Comparison of ENCODE assay signal across 1 cellular context in the genomic region with DNA sequence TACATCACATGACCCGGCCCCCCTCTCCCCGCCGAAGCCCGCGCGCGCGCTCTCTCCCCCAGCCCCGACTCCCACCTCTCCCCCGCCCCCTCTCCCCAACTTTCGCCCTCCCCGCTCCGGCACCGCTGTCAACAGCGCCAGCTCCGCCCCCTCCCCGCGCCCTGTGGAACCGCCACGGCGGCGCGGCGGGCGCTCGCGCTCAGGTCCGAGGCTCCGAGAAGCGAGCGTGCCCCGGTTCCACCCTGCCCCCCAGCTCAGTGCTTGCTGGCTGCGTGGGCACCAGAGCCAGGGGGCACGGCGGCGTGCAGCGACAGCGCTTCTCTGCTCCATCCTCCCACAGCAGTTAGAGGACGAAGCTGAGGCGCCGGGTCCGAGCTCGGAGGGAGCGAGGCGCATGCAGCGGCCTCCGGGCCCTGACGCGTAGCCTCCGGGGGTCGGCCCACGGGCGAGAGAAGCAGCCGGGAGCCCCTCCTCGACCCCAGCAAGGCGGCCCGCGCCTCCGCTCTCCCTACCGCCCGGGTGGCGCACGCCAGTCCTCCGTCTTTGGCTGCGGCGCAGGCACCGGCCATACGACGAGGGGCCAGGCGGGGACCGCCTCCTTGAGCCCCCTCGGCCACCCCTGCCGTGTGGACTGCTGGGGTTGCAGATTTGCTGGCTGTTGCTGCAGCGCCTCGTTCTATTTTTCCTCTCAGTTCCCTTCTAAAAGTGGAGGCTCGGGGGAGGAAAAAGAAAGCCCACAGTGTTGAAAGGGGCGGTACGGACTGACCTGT.
TF ChIP-seq lines count a peak whose summit lies in the region.

No MANE protein-coding gene starts in this region.

TF ChIP-seq in K562, 482 proteins besides CTCF, POLR2A, EP300 and RAD21 (continued from another document and continues in another):
- TF ChIP-seq NR0B1 (IDR thresholded peaks at IDR 0.05; ENCODE audit: partially characterized antibody): no peak
- no peak for TF ChIP-seq PREB (CRISPR knock-in tag; IDR thresholded peaks at IDR 0.05)
- no peak for TF ChIP-seq NFXL1 (CRISPR knock-in tag; IDR thresholded peaks at IDR 0.05)
- TF ChIP-seq RBBP5 (IDR thresholded peaks at IDR 0.05; ENCODE audit: borderline replicate concordance, insufficient read depth, low read length, poor library complexity, severe bottlenecking): peak; percentile 80
- no peak for TF ChIP-seq CREB3L1 (IDR thresholded peaks at IDR 0.05; ENCODE audit: borderline replicate concordance, low read depth)
- TF ChIP-seq, protein P1, sequence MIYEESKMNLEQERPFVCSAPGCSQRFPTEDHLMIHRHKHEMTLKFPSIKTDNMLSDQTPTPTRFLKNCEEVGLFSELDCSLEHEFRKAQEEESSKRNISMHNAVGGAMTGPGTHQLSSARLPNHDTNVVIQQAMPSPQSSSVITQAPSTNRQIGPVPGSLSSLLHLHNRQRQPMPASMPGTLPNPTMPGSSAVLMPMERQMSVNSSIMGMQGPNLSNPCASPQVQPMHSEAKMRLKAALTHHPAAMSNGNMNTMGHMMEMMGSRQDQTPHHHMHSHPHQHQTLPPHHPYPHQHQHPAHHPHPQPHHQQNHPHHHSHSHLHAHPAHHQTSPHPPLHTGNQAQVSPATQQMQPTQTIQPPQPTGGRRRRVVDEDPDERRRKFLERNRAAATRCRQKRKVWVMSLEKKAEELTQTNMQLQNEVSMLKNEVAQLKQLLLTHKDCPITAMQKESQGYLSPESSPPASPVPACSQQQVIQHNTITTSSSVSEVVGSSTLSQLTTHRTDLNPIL (CRISPR knock-in tag; IDR thresholded peaks at IDR 0.05): no peak
- TF ChIP-seq GTF2F1 (IDR thresholded peaks at IDR 0.05; ENCODE audit: low read depth, low read length): no peak
- no peak for TF ChIP-seq FOS (IDR thresholded peaks at IDR 0.05; ENCODE audit: extremely low read depth, insufficient read length)
- TF ChIP-seq RBM25 (IDR thresholded peaks at IDR 0.05; ENCODE audit: low read depth, low read length, severe bottlenecking): no peak
- no peak for TF ChIP-seq PYGO2 (tag; IDR thresholded peaks at IDR 0.05)
- peak; percentile 47 for TF ChIP-seq HNRNPK (IDR thresholded peaks at IDR 0.05; ENCODE audit: low read depth, low read length, poor library complexity, severe bottlenecking)
- no peak for TF ChIP-seq BRD9 (IDR thresholded peaks at IDR 0.05; ENCODE audit: low read depth, partially characterized antibody)
- no peak for TF ChIP-seq SMC3 (conservative IDR thresholded peaks at IDR 0.05; ENCODE audit: insufficient read depth, low read depth, low read length)
- TF ChIP-seq POLR2B (IDR thresholded peaks at IDR 0.05; ENCODE audit: low read depth, partially characterized antibody): peak; percentile 28
- TF ChIP-seq SMARCA5 (IDR thresholded peaks at IDR 0.05): no peak
- no peak for TF ChIP-seq BCOR (IDR thresholded peaks at IDR 0.05)
- no peak for TF ChIP-seq CC2D1A (IDR thresholded peaks at IDR 0.05)
- TF ChIP-seq TOE1 (IDR thresholded peaks at IDR 0.05; ENCODE audit: borderline replicate concordance): no peak
- TF ChIP-seq TOE1 (CRISPR knock-in tag; IDR thresholded peaks at IDR 0.05; ENCODE audit: borderline replicate concordance, low read depth): no peak
- TF ChIP-seq DDX20 (tag; IDR thresholded peaks at IDR 0.05; ENCODE audit: low read depth): no peak
- TF ChIP-seq UBTF (IDR thresholded peaks at IDR 0.05; ENCODE audit: borderline replicate concordance in 1 of 2, low read depth in 2 of 2, low read length in 2 of 2): 0 out of 4 replicates have a peak, but pooled peaks of 1 of the 2 experiments have one; percentile 35
- no peak for TF ChIP-seq MTA1 (IDR thresholded peaks at IDR 0.05; ENCODE audit: borderline replicate concordance)
- no peak for TF ChIP-seq ZNF277 (CRISPR knock-in tag; IDR thresholded peaks at IDR 0.05; ENCODE audit: borderline replicate concordance)
- TF ChIP-seq GABPB1 (CRISPR knock-in tag; IDR thresholded peaks at IDR 0.05): no peak; the same call in 1 of the 2 replicates
- TF ChIP-seq RBM14 (IDR thresholded peaks at IDR 0.05; ENCODE audit: borderline replicate concordance, insufficient read depth, low read depth, low read length): peak; percentile 74; the same call in 1 of the 2 replicates
- no peak for TF ChIP-seq SMARCE1 (IDR thresholded peaks at IDR 0.05)
- TF ChIP-seq HBP1 (CRISPR knock-in tag; IDR thresholded peaks at IDR 0.05): no peak
- no peak for TF ChIP-seq ZBTB49 (CRISPR knock-in tag; IDR thresholded peaks at IDR 0.05; ENCODE audit: borderline replicate concordance)
- TF ChIP-seq NUFIP1 (IDR thresholded peaks at IDR 0.05; ENCODE audit: partially characterized antibody): no peak
- TF ChIP-seq TFAP4 (CRISPR knock-in tag; IDR thresholded peaks at IDR 0.05; ENCODE audit: borderline replicate concordance): no peak
